Comparison of ENCODE assay signal across 17 cellular contexts in genomic region chr12:115229517-115229916, GRCh38.
A peak's percentile ranks its signal among the peaks of the same experiment; 100 is the strongest.
DNase-seq lines count a peak whose midpoint lies in the region; ATAC-seq and TF ChIP-seq lines count a peak whose summit lies in the region.
"Had no signal": no experiment of that assay in that cellular context is flagged by ENCODE, and none has a peak within 500 bp of the region (broad histone marks: within the 10 kb centered on the region; RNA-seq: fewer than 3 reads in every experiment).

No MANE protein-coding gene starts in this region.

- no peak overlapping the region for H3K56ac ChIP-seq in H9 (ENCODE audit: insufficient read length, low read depth, low read length)

- H3K27ac ChIP-seq in HEK293 (ENCODE audit: extremely low read depth, low read depth, low read length): no peak overlapping the region
- no peak overlapping the region for H3K27ac ChIP-seq in trophoblast cell (ENCODE audit: low read depth, low read length)
- no peak overlapping the region for H3K27ac ChIP-seq in H9 (ENCODE audit: insufficient read length, low read depth, low read length)
- H3K27ac ChIP-seq: 22Rv1; A549; BLaER1 treated with 17β-estradiol and CSF1 and Interleukin-3, amounts not matched to agents 10 nM and 100 nM; C4-2B had no signal

- H3K79me1 ChIP-seq in trophoblast cell (ENCODE audit: low read length) (peaks cover 3% of the 10 kb centered on the region), H9 (ENCODE audit: insufficient read depth, low read depth, low read length, poor library complexity, severe bottlenecking) (no peaks in the 10 kb centered on the region)

- no peak overlapping the region for H3K4me3 ChIP-seq in HEK293 (ENCODE audit: low read depth, low read length)
- H3K4me3 ChIP-seq in trophoblast cell (ENCODE audit: low read depth, low read length): no peak overlapping the region
- H3K4me3 ChIP-seq: A549; BLaER1 treated with 17β-estradiol and CSF1 and Interleukin-3, amounts not matched to agents 10 nM and 100 nM had no signal

- peak overlapping the region; percentile 32 for H4K91ac ChIP-seq in trophoblast cell (ENCODE audit: low read depth, low read length)
- H4K91ac ChIP-seq in H9 (ENCODE audit: insufficient read length, low read depth, low read length): no peak overlapping the region

- peaks cover 7 to 10% of the 10 kb centered on the region in 2 experiments for H3K4me1 Mint-ChIP-seq in H9
- H3K4me1 Mint-ChIP-seq: B cell had no signal

- WGBS in trophoblast cell (ENCODE audit: extremely low coverage, insufficient coverage, insufficient read length): no CpG with 5 or more reads among the region's 4 CpGs
- no CpG with 5 or more reads among the region's 4 CpGs for WGBS in H9 (ENCODE audit: extremely low coverage, insufficient read length, low lambda C conversion rate)

- H3K23me2 ChIP-seq in H9 (ENCODE audit: insufficient read length, low read depth, low read length, poor library complexity, severe bottlenecking): no peaks in the 10 kb centered on the region

- H3K4me3 Mint-ChIP-seq in H9: no peak overlapping the region
- H3K4me3 Mint-ChIP-seq: B cell; CD4-positive, alpha-beta T cell; CD8-positive, alpha-beta T cell had no signal

- H2BK5ac ChIP-seq in trophoblast cell (ENCODE audit: low read depth, low read length, poor library complexity) (no peak overlapping the region), H9 (ENCODE audit: insufficient read length, low read length) (no peak overlapping the region)

- no peaks in the 10 kb centered on the region for H3K9me3 Mint-ChIP-seq in H9
- H3K9me3 Mint-ChIP-seq: CD4-positive, alpha-beta T cell; CD8-positive, alpha-beta T cell had no signal

- H3K27me3 ChIP-seq in trophoblast cell (ENCODE audit: insufficient read depth, low read length) (no peaks in the 10 kb centered on the region), H9 (ENCODE audit: insufficient read depth, low read length) (no peaks in the 10 kb centered on the region)
- H3K27me3 ChIP-seq: BLaER1 treated with 17β-estradiol and CSF1 and Interleukin-3, amounts not matched to agents 10 nM and 100 nM had no signal

- no peak overlapping the region for H4K8ac ChIP-seq in trophoblast cell (ENCODE audit: low read depth, low read length)
- no peak overlapping the region for H4K8ac ChIP-seq in H9 (replicated peaks; ENCODE audit: insufficient read length, low read depth, low read length)

- H3K36me3 Mint-ChIP-seq in H9 (ENCODE audit: insufficient read depth in 1 of 3, low read depth in 3 of 3): no peaks in the 10 kb centered on the region
- H3K36me3 Mint-ChIP-seq: CD8-positive, alpha-beta T cell had no signal

- peak; percentile 30 for DNase-seq in islet precursor cell
- DNase-seq in trophoblast cell: no peak
- DNase-seq in H9: no peak
- DNase-seq: AML-193; Caco-2; Calu3; CD4-positive, alpha-beta T cell; CD8-positive, alpha-beta T cell; DMS79 treated with DMSO at 0.1 percent for 48 hours; GF-D8 had no signal

- no peak overlapping the region for H4K12ac ChIP-seq in trophoblast cell (ENCODE audit: low read depth, low read length)

- H3K23ac ChIP-seq in trophoblast cell (ENCODE audit: low read length): no peak overlapping the region
- no peak overlapping the region for H3K23ac ChIP-seq in H9 (ENCODE audit: insufficient read length, low read depth, low read length)

- no peak overlapping the region for H3K9ac ChIP-seq in trophoblast cell (ENCODE audit: low read length)
- H3K9ac ChIP-seq in H9 (ENCODE audit: extremely low read depth, insufficient read length, low read length): no peak overlapping the region
- H3K9ac ChIP-seq: BLaER1 treated with 17β-estradiol and CSF1 and Interleukin-3, amounts not matched to agents 10 nM and 100 nM had no signal

- H3K14ac ChIP-seq in trophoblast cell (ENCODE audit: low read length) (no peak overlapping the region), H9 (ENCODE audit: insufficient read depth, low read length) (no peak overlapping the region)

- POLR2A ChIA-PET in HEK293 (lab: Yijun Ruan, JAX): no interaction called here

- no peaks in the 10 kb centered on the region; the same call in 1 of the 2 replicates for H3K27me3 Mint-ChIP-seq in H9 (ENCODE audit: low read depth)
- H3K27me3 Mint-ChIP-seq: B cell; CD4-positive, alpha-beta T cell had no signal

- H3K18ac ChIP-seq in trophoblast cell (ENCODE audit: low read length) (no peak overlapping the region), H9 (ENCODE audit: insufficient read length, low read depth, low read length) (no peak overlapping the region)

- no peak overlapping the region for H4K5ac ChIP-seq in H9 (ENCODE audit: insufficient read length, low read depth, low read length)

- H3T11ph ChIP-seq in H9 (ENCODE audit: low read length): no peak overlapping the region

- CTCF ChIA-PET in HEK293 (lab: Yijun Ruan, JAX): interaction anchor here (0.6 to 0.7 kb wide), 2 partner anchors 14 to 168 kb away, joined by 3 read pairs; no protein-coding TSS in a partner anchor

- no peak overlapping the region for H3K4me2 ChIP-seq in trophoblast cell (ENCODE audit: low read length)
- H3K4me2 ChIP-seq in H9 (ENCODE audit: insufficient read depth, insufficient read length, low read length): no peak overlapping the region
- H3K4me2 ChIP-seq: A549; BLaER1 treated with 17β-estradiol and CSF1 and Interleukin-3, amounts not matched to agents 10 nM and 100 nM had no signal

- H3K9me3 ChIP-seq in HEK293 (ENCODE audit: control insufficient read depth, insufficient read depth, low read depth, low read length) (no peaks in the 10 kb centered on the region), trophoblast cell (ENCODE audit: insufficient read depth, low read depth, low read length) (no peaks in the 10 kb centered on the region), H9 (ENCODE audit: control insufficient read depth, low read depth, low read length) (no peaks in the 10 kb centered on the region)
- H3K9me3 ChIP-seq: A549; BLaER1 treated with 17β-estradiol and CSF1 and Interleukin-3, amounts not matched to agents 10 nM and 100 nM; Caco-2 had no signal

- peak overlapping the region; percentile 6 for H2BK12ac ChIP-seq in trophoblast cell (ENCODE audit: low read length)
- no peak overlapping the region for H2BK12ac ChIP-seq in H9 (ENCODE audit: insufficient read length, low read depth, low read length)

- H2BK20ac ChIP-seq in H9 (ENCODE audit: low read depth, low read length, poor library complexity, severe bottlenecking): no peak overlapping the region

- no peak overlapping the region for H2BK15ac ChIP-seq in H9 (ENCODE audit: low read depth, low read length)

- no peak overlapping the region for H3K4ac ChIP-seq in trophoblast cell (ENCODE audit: low read depth, low read length)
- no peak overlapping the region for H3K4ac ChIP-seq in H9 (ENCODE audit: low read depth, low read length)

- H3K79me2 ChIP-seq in trophoblast cell (ENCODE audit: control insufficient read depth, insufficient read depth, low read length, poor library complexity): peaks cover 2% of the 10 kb centered on the region
- no peaks in the 10 kb centered on the region for H3K79me2 ChIP-seq in H9 (ENCODE audit: insufficient read depth, low read length)

- TF ChIP-seq CTCF in HEK293 (tag by site-specific recombination; IDR thresholded peaks at IDR 0.05) (no peak), H9 (conservative IDR thresholded peaks at IDR 0.05) (no peak)

- H2BK120ac ChIP-seq in trophoblast cell (ENCODE audit: insufficient read depth, low read length, poor library complexity) (peak overlapping the region; percentile 17), H9 (ENCODE audit: low read depth, low read length, poor library complexity, severe bottlenecking) (no peak overlapping the region)

- no peaks in the 10 kb centered on the region for H4K20me1 ChIP-seq in H9 (ENCODE audit: control insufficient read depth, insufficient read depth, insufficient read length)
- H4K20me1 ChIP-seq: BLaER1 treated with 17β-estradiol and CSF1 and Interleukin-3, amounts not matched to agents 10 nM and 100 nM had no signal

- ATAC-seq in HG02763 (IDR thresholded peaks at IDR 0.05; ENCODE audit: unreplicated experiment): no peak
- ATAC-seq: A549; CD8-positive, alpha-beta T cell had no signal

- H3K27ac Mint-ChIP-seq in H9: peak overlapping the region in 1 of 3 experiments; percentile 56; a peak in 1 of 7 replicates
- H3K27ac Mint-ChIP-seq: B cell; CD4-positive, alpha-beta T cell; CD8-positive, alpha-beta T cell had no signal

- H2AFZ ChIP-seq in trophoblast cell (ENCODE audit: insufficient read depth, low read length, poor library complexity): no peak overlapping the region
- H2AFZ ChIP-seq in H9 (ENCODE audit: low read length): no peak overlapping the region

- H2AK5ac ChIP-seq in trophoblast cell (ENCODE audit: low read length) (no peak overlapping the region), H9 (ENCODE audit: insufficient read length, low read length) (no peak overlapping the region)

- no peaks in the 10 kb centered on the region for H3K4me1 ChIP-seq in HEK293 (ENCODE audit: control insufficient read depth, insufficient read depth, low read length)
- H3K4me1 ChIP-seq in trophoblast cell (ENCODE audit: control insufficient read depth in 1 of 2, insufficient read depth in 2 of 2, low read length in 2 of 2): peaks cover 7 to 16% of the 10 kb centered on the region in 2 experiments
- H3K4me1 ChIP-seq in H9 (ENCODE audit: insufficient read depth, low read length): no peaks in the 10 kb centered on the region

- H3K36me3 ChIP-seq in HEK293 (ENCODE audit: control insufficient read depth in 2 of 2, insufficient read depth in 1 of 2, low read length in 2 of 2): no peaks in the 10 kb centered on the region
- no peaks in the 10 kb centered on the region for H3K36me3 ChIP-seq in trophoblast cell (ENCODE audit: control insufficient read depth in 1 of 2, insufficient read depth in 2 of 2, low read length in 2 of 2)
- H3K36me3 ChIP-seq: BLaER1 treated with 17β-estradiol and CSF1 and Interleukin-3, amounts not matched to agents 10 nM and 100 nM had no signal

TF ChIP-seq in HEK293, 187 proteins besides CTCF, POLR2A, EP300 and RAD21:
- TF ChIP-seq ZNF239 (tag by site-specific recombination; IDR thresholded peaks at IDR 0.05) (peak; percentile 95), ZNF514 (tag by site-specific recombination; IDR thresholded peaks at IDR 0.05) (no peak)
